ENCODE assay signal across 3 cellular contexts in the genomic region with DNA sequence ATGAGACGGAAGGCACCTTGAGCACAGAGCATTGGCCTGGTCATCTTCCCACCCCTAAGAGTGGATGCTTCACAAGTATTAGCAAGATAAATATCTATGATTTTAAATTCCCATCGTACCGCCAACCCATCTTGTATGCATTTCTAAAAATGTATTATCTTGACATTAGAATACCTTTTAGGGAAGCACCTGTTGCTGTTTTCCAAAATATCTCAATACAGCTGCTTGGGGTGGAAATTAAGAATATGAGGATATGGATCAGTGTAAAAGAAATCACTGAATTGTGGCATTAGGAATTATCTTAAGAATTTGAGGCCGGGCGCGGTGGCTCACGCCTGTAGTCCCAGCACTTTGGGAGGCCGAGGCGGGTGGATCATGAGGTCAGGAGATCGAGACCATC.
"Had no signal": no experiment of that assay in that cellular context is flagged by ENCODE, and none has a peak within 500 bp of the region (broad histone marks: within the 10 kb centered on the region; RNA-seq: fewer than 3 reads in every experiment).

No MANE protein-coding gene starts in this region.

- ATAC-seq: GM12878 had no signal

- H3K4me3 ChIP-seq: GM12878 had no signal

- DNase-seq: GDM1, GF-D8 had no signal
